1 cellular context compared by ENCODE assay signal in genomic region chr5:58071566-58071965, GRCh38.
TF ChIP-seq lines count a peak whose summit lies in the region.

No MANE protein-coding gene starts in this region.

TF ChIP-seq in WTC11, 78 proteins besides CTCF, POLR2A, EP300 and RAD21 (continued from another document):
- TF ChIP-seq, protein P1, sequence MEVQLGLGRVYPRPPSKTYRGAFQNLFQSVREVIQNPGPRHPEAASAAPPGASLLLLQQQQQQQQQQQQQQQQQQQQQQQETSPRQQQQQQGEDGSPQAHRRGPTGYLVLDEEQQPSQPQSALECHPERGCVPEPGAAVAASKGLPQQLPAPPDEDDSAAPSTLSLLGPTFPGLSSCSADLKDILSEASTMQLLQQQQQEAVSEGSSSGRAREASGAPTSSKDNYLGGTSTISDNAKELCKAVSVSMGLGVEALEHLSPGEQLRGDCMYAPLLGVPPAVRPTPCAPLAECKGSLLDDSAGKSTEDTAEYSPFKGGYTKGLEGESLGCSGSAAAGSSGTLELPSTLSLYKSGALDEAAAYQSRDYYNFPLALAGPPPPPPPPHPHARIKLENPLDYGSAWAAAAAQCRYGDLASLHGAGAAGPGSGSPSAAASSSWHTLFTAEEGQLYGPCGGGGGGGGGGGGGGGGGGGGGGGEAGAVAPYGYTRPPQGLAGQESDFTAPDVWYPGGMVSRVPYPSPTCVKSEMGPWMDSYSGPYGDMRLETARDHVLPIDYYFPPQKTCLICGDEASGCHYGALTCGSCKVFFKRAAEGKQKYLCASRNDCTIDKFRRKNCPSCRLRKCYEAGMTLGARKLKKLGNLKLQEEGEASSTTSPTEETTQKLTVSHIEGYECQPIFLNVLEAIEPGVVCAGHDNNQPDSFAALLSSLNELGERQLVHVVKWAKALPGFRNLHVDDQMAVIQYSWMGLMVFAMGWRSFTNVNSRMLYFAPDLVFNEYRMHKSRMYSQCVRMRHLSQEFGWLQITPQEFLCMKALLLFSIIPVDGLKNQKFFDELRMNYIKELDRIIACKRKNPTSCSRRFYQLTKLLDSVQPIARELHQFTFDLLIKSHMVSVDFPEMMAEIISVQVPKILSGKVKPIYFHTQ (CRISPR knock-in tag; IDR thresholded peaks at IDR 0.05): no peak
- TF ChIP-seq, protein P2, sequence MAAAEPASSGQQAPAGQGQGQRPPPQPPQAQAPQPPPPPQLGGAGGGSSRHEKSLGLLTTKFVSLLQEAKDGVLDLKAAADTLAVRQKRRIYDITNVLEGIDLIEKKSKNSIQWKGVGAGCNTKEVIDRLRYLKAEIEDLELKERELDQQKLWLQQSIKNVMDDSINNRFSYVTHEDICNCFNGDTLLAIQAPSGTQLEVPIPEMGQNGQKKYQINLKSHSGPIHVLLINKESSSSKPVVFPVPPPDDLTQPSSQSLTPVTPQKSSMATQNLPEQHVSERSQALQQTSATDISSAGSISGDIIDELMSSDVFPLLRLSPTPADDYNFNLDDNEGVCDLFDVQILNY (CRISPR knock-in tag; IDR thresholded peaks at IDR 0.05): no peak
- TF ChIP-seq, protein P3, sequence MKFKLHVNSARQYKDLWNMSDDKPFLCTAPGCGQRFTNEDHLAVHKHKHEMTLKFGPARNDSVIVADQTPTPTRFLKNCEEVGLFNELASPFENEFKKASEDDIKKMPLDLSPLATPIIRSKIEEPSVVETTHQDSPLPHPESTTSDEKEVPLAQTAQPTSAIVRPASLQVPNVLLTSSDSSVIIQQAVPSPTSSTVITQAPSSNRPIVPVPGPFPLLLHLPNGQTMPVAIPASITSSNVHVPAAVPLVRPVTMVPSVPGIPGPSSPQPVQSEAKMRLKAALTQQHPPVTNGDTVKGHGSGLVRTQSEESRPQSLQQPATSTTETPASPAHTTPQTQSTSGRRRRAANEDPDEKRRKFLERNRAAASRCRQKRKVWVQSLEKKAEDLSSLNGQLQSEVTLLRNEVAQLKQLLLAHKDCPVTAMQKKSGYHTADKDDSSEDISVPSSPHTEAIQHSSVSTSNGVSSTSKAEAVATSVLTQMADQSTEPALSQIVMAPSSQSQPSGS (CRISPR knock-in tag; IDR thresholded peaks at IDR 0.05; ENCODE audit: borderline replicate concordance, low read depth): no peak
- TF ChIP-seq IRF1 (CRISPR knock-in tag; IDR thresholded peaks at IDR 0.05) (no peak), TEAD4 (CRISPR knock-in tag; IDR thresholded peaks at IDR 0.05) (no peak)
